Comparison of ENCODE assay signal across 1 cellular context in the genomic region with DNA sequence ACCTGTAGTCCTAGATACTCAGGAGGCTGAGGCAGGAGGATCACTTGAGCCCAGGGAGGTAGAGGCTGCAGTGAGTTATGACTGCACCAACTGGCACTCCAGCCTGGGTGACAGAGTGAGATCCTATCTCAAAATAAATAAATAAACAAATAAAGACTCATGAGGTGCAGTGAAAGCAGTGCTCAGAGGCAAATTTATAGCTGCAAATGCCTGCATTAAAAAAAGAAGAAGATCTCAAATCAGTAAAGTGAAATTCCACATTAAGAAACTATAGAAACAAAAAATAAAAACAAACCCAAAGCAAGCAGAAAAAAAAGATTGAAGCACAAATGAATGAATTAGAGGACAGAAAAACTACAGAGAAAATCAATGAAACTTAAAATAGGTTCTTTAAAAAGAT.
A peak's percentile ranks its signal among the peaks of the same experiment; 100 is the strongest.
TF ChIP-seq lines count a peak whose summit lies in the region.

No MANE protein-coding gene starts in this region.

TF ChIP-seq in HepG2, 621 proteins besides CTCF, POLR2A, EP300 and RAD21:
- TF ChIP-seq, protein P1, sequence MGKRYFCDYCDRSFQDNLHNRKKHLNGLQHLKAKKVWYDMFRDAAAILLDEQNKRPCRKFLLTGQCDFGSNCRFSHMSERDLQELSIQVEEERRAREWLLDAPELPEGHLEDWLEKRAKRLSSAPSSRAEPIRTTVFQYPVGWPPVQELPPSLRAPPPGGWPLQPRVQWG (CRISPR knock-in tag; IDR thresholded peaks at IDR 0.05; ENCODE audit: borderline replicate concordance, low read depth): no peak
- TF ChIP-seq, protein P2, sequence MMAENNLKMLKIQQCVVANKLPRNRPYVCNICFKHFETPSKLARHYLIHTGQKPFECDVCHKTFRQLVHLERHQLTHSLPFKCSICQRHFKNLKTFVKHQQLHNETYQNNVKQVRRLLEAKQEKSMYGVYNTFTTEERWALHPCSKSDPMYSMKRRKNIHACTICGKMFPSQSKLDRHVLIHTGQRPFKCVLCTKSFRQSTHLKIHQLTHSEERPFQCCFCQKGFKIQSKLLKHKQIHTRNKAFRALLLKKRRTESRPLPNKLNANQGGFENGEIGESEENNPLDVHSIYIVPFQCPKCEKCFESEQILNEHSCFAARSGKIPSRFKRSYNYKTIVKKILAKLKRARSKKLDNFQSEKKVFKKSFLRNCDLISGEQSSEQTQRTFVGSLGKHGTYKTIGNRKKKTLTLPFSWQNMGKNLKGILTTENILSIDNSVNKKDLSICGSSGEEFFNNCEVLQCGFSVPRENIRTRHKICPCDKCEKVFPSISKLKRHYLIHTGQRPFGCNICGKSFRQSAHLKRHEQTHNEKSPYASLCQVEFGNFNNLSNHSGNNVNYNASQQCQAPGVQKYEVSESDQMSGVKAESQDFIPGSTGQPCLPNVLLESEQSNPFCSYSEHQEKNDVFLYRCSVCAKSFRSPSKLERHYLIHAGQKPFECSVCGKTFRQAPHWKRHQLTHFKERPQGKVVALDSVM (CRISPR knock-in tag; IDR thresholded peaks at IDR 0.05): peak; percentile 54; the same call in 1 of the 2 replicates
- TF ChIP-seq ZFP90 (CRISPR knock-in tag; IDR thresholded peaks at IDR 0.05; ENCODE audit: borderline replicate concordance): peak; percentile 96; the same call in 1 of the 2 replicates
